In genomic region chr20:63740501-63741353, GRCh38 we compare ENCODE assay signal across 8 cellular contexts. TPM values are rescaled to one million over a fixed set of nuclear protein-coding genes. Genes with fewer than 3 reads are reported as not detected.
A peak's percentile ranks its signal among the peaks of the same experiment; 100 is the strongest.
DNase-seq lines count a peak whose midpoint lies in the region; ATAC-seq and TF ChIP-seq lines count a peak whose summit lies in the region.

No MANE protein-coding gene starts in this region.

- peaks cover 41% of the 10 kb centered on the region for H3K4me1 ChIP-seq in DOHH2 (ENCODE audit: control insufficient read depth, low read length)
- peaks cover 13% of the 10 kb centered on the region; the same call in 1 of the 2 replicates for H3K4me1 ChIP-seq in HUES48 (ENCODE audit: control insufficient read depth, insufficient read depth, low read length)
- peaks cover 9 to 46% (median 35%) of the 10 kb centered on the region in 12 donors for H3K4me1 ChIP-seq in heart left ventricle
- peaks cover 6% of the 10 kb centered on the region for H3K4me1 ChIP-seq in MM.1S (ENCODE audit: low read length)

- H3K4me3 ChIP-seq in DOHH2 (ENCODE audit: low read length) (peak overlapping the region; percentile 65), HUES48 (ENCODE audit: low read depth, low read length) (peak overlapping the region; percentile 80), heart left ventricle (peak overlapping the region; percentile 40 to 81 (median 67)), MM.1S (ENCODE audit: low read length) (no peak overlapping the region)

- no peaks in the 10 kb centered on the region for H3K79me2 ChIP-seq in DOHH2 (ENCODE audit: control insufficient read depth, low read length)
- peaks cover 26% of the 10 kb centered on the region for H3K79me2 ChIP-seq in MM.1S (ENCODE audit: low read length)

- no peak overlapping the region for H2AFZ ChIP-seq in MM.1S (ENCODE audit: low read length)

- H4K20me1 ChIP-seq in DOHH2 (ENCODE audit: control insufficient read depth, insufficient read depth, low read depth, low read length): no peaks in the 10 kb centered on the region
- H4K20me1 ChIP-seq in MM.1S (ENCODE audit: insufficient read depth, low read length): no peaks in the 10 kb centered on the region

- peak in 1 of 2 donors; percentile 26 for TF ChIP-seq POLR2A in heart left ventricle (IDR thresholded peaks at IDR 0.05)

- DNase-seq in OCI-M2 (lab: John Stamatoyannopoulos, UW; ENCODE audit: unreplicated experiment) (peak; percentile 35), anterior cingulate cortex (lab: John Stamatoyannopoulos, UW) (peak in 54 of 58 donors; percentile 35 to 89 (median 72)), heart left ventricle (peak; percentile 93 to 96 (median 94)), omental fat pad (ENCODE audit: low spot score) (peak; percentile 89), MM.1S (no peak)

- ATAC-seq in heart left ventricle (peak; percentile 77 to 89 (median 82)), omental fat pad (ENCODE audit: low FRiP score) (peak; percentile 63), GM18909 (IDR thresholded peaks at IDR 0.05; ENCODE audit: poor library complexity, unreplicated experiment) (no peak)

- H3K4me2 ChIP-seq in DOHH2 (ENCODE audit: low read length) (peak overlapping the region; percentile 61), MM.1S (ENCODE audit: low read depth, low read length) (no peak overlapping the region)

- WGBS in heart left ventricle, 4 donors: 0 to 3% (median 1%) methylated on average over 13 to 44 of the region's 44 CpGs

- H3K9me2 ChIP-seq in DOHH2 (replicated peaks; ENCODE audit: control insufficient read depth, low read length): no peaks in the 10 kb centered on the region
- H3K9me2 ChIP-seq in MM.1S (replicated peaks; ENCODE audit: insufficient read depth, low read length): no peaks in the 10 kb centered on the region

- H3K9me3 ChIP-seq in DOHH2 (ENCODE audit: control insufficient read depth, insufficient read depth, low read length): no peaks in the 10 kb centered on the region
- no peaks in the 10 kb centered on the region for H3K9me3 ChIP-seq in HUES48 (ENCODE audit: control insufficient read depth, insufficient read depth, low read length)
- H3K9me3 ChIP-seq in heart left ventricle: no peaks in the 10 kb centered on the region
- H3K9me3 ChIP-seq in MM.1S (replicated peaks; ENCODE audit: insufficient read depth, low read length): no peaks in the 10 kb centered on the region

- H3K27ac ChIP-seq in DOHH2 (ENCODE audit: low read depth, low read length): no peak overlapping the region
- peak overlapping the region; percentile 85 for H3K27ac ChIP-seq in HUES48 (ENCODE audit: low read depth, low read length)
- H3K27ac ChIP-seq in heart left ventricle: peak overlapping the region; percentile 77 to 99 (median 94)
- no peak overlapping the region for H3K27ac ChIP-seq in MM.1S (ENCODE audit: low read length)

- intact Hi-C loops in heart left ventricle (cut with DNase I): loop anchor here in 1 of 10 donors (5.0 kb wide), 1 partner anchor 87 kb away; no protein-coding TSS in a partner anchor

- TF ChIP-seq CTCF in DOHH2 (IDR thresholded peaks at IDR 0.05; ENCODE audit: low read depth, low read length, poor library complexity, severe bottlenecking) (no peak), heart left ventricle (IDR thresholded peaks at IDR 0.05) (peak in 7 of 12 donors; percentile 14 to 64 (median 48)), omental fat pad (IDR thresholded peaks at IDR 0.05) (no peak), MM.1S (IDR thresholded peaks at IDR 0.05; ENCODE audit: low read length) (no peak)

- peak overlapping the region; percentile 51; the same call in 1 of the 2 replicates for H3K9ac ChIP-seq in HUES48 (ENCODE audit: low read depth, low read length)
- no peak overlapping the region for H3K9ac ChIP-seq in MM.1S (ENCODE audit: low read length)

- H3F3A ChIP-seq in DOHH2 (ENCODE audit: control insufficient read depth, insufficient read depth) (0 out of 2 replicates have a peak, but pooled peaks cover 4% of the 10 kb centered on the region), MM.1S (ENCODE audit: insufficient read depth, low read length) (peaks cover 19% of the 10 kb centered on the region)

- H3K27me3 ChIP-seq in DOHH2 (ENCODE audit: control insufficient read depth, low read length) (no peaks in the 10 kb centered on the region), HUES48 (ENCODE audit: control insufficient read depth, insufficient read depth, low read length) (no peaks in the 10 kb centered on the region), heart left ventricle (no peaks in the 10 kb centered on the region), MM.1S (replicated peaks; ENCODE audit: insufficient read depth, low read length) (no peaks in the 10 kb centered on the region)

- 0 out of 2 replicates have a peak, but pooled peaks cover 5% of the 10 kb centered on the region for H3K36me3 ChIP-seq in DOHH2 (ENCODE audit: control insufficient read depth, low read length)
- H3K36me3 ChIP-seq in HUES48 (ENCODE audit: control insufficient read depth, insufficient read depth, low read length): peaks cover 29% of the 10 kb centered on the region
- peaks cover 0 to 49% (median 40%) of the 10 kb centered on the region in 9 donors for H3K36me3 ChIP-seq in heart left ventricle
- H3K36me3 ChIP-seq in MM.1S (replicated peaks; ENCODE audit: insufficient read depth, low read length): no peaks in the 10 kb centered on the region

RNA-seq across cellular contexts. Expression of gene SLC2A4RG, which starts 1.2 kb away (rescaled TPM):
- 10 to 100 TPM; 41.4 to 82.5 (median 70.7) TPM for total RNA-seq in heart left ventricle
- polyA plus RNA-seq in heart left ventricle: 10 to 100 TPM; 18.3 to 80.3 TPM
- total RNA-seq in omental fat pad: 10 to 100 TPM; 25.3 to 82.0 (median 40.9) TPM

RNA-seq across cellular contexts. Expression of gene LIME1, which starts 4.3 kb away (rescaled TPM):
- 1 to 10 TPM in 8 of 9 donors, under 1 TPM in 1; 0.95 to 7.1 (median 3.4) TPM for total RNA-seq in heart left ventricle
- polyA plus RNA-seq in heart left ventricle: 1 to 10 TPM; 2.2 to 4.4 TPM
- total RNA-seq in omental fat pad: 10 to 100 TPM in 2 of 4 donors, 1 to 10 TPM in 2; 7.4 to 21.1 (median 14.0) TPM

RNA-seq across cellular contexts. Expression of gene ZGPAT, which starts 32.9 kb away (rescaled TPM):
- total RNA-seq in heart left ventricle (10 to 100 TPM; 12.9 to 22.0 (median 18.5) TPM), omental fat pad (10 to 100 TPM; 13.2 to 34.5 (median 20.6) TPM)
- 10 to 100 TPM; 27.9 to 34.4 TPM for polyA plus RNA-seq in heart left ventricle

RNA-seq across cellular contexts. Expression of gene ARFRP1, which starts 33.0 kb away (rescaled TPM):
- total RNA-seq in heart left ventricle (10 to 100 TPM; 27.3 to 47.8 (median 33.8) TPM), omental fat pad (10 to 100 TPM; 25.5 to 44.3 (median 40.9) TPM)
- polyA plus RNA-seq in heart left ventricle: 10 to 100 TPM; 35.9 to 38.0 TPM

RNA-seq across cellular contexts. Expression of gene TNFRSF6B, which starts 44.3 kb away (rescaled TPM):
- total RNA-seq in heart left ventricle (1 to 10 TPM in 4 of 9 donors, under 1 TPM in 4, not detected in 1; 0.42 to 5.7 (median 0.92) TPM), omental fat pad (10 to 100 TPM; 10.5 to 91.9 (median 12.3) TPM)
- polyA plus RNA-seq in heart left ventricle: 1 to 10 TPM; 2.9 to 6.4 TPM

Comparison
In these comparisons a context has a peak if more than half of its experiments do, and no peak if none do; other contexts are left out.
1. H3K27ac ChIP-seq: peak in HUES48 (single experiment) and heart left ventricle (12 of 12); none in DOHH2 (single experiment) and MM.1S (single experiment).
2. CTCF ChIP-seq: peak in heart left ventricle (7 of 12); none in DOHH2 (single experiment), omental fat pad (0 of 3) and MM.1S (single experiment).